8 cellular contexts compared by ENCODE assay signal in genomic region chr19:54448037-54448773, GRCh38. TPM values are rescaled to one million over a fixed set of nuclear protein-coding genes. Genes with fewer than 3 reads are reported as not detected.
DNase-seq lines count a peak whose midpoint lies in the region; ATAC-seq and TF ChIP-seq lines count a peak whose summit lies in the region.

No MANE protein-coding gene starts in this region.

- H3K4me3 ChIP-seq in CD8-positive, alpha-beta memory T cell (ENCODE audit: low read length) = peak overlapping the region; percentile 94
- H3K4me3 ChIP-seq in HAP-1 (peak overlapping the region; percentile 94), osteoblast (ENCODE audit: insufficient read depth, low read length) (peak overlapping the region; percentile 95)

- H3K4me1 ChIP-seq in CD8-positive, alpha-beta memory T cell (ENCODE audit: insufficient read depth, low read length) = peaks cover 37% of the 10 kb centered on the region
- H3K4me1 ChIP-seq in HAP-1 (peaks cover 10% of the 10 kb centered on the region), osteoblast (ENCODE audit: insufficient read depth, low read length) (peaks cover 28% of the 10 kb centered on the region)

- H3K4me3 Mint-ChIP-seq in CD8-positive, alpha-beta memory T cell = peak overlapping the region; percentile 93 to 99 (median 97)
- peak overlapping the region; percentile 100 for H3K4me3 Mint-ChIP-seq in activated naive CD8-positive, alpha-beta T cell treated with anti-CD3 and anti-CD28 coated beads for 36 hours

- H3K9me3 Mint-ChIP-seq in CD8-positive, alpha-beta memory T cell = peaks cover 0 to 3% (median 0%) of the 10 kb centered on the region in 5 donors
- no peaks in the 10 kb centered on the region for H3K9me3 Mint-ChIP-seq in activated naive CD8-positive, alpha-beta T cell treated with anti-CD3 and anti-CD28 coated beads for 36 hours

- peaks cover 43 to 66% (median 54%) of the 10 kb centered on the region in 3 donors for H3K4me1 Mint-ChIP-seq in CD8-positive, alpha-beta memory T cell
- peaks cover 35% of the 10 kb centered on the region for H3K4me1 Mint-ChIP-seq in activated naive CD8-positive, alpha-beta T cell treated with anti-CD3 and anti-CD28 coated beads for 36 hours

- intact Hi-C loops in Right ventricle myocardium superior (cut with DNase I) = no loop called here

- H3K27me3 Mint-ChIP-seq in CD8-positive, alpha-beta memory T cell = peaks cover 0 to 11% of the 10 kb centered on the region in 2 donors
- no peaks in the 10 kb centered on the region for H3K27me3 Mint-ChIP-seq in activated naive CD8-positive, alpha-beta T cell treated with anti-CD3 and anti-CD28 coated beads for 36 hours

- no peaks in the 10 kb centered on the region for H3K27me3 ChIP-seq in CD8-positive, alpha-beta memory T cell (ENCODE audit: insufficient read depth, low read length, poor library complexity, severe bottlenecking)
- H3K27me3 ChIP-seq in HAP-1 (ENCODE audit: low read depth) (no peaks in the 10 kb centered on the region), osteoblast (ENCODE audit: insufficient read depth, low read length) (no peaks in the 10 kb centered on the region)

- DNase-seq in CD8-positive, alpha-beta memory T cell = peak in 1 of 5 donors; percentile 32
- DNase-seq in HAP-1 (ENCODE audit: low spot score in 2 of 2) (peak; percentile 22 to 69), OCI-M1 (lab: John Stamatoyannopoulos, UW) (peak; percentile 75), Right ventricle myocardium superior (peak; percentile 72), osteoblast (ENCODE audit: insufficient read length, low spot score, missing footprints) (peak; percentile 95)
- peak; percentile 44 for DNase-seq in activated naive CD8-positive, alpha-beta T cell treated with anti-CD3 and anti-CD28 coated beads for 36 hours
- DNase-seq in effector CD8-positive, alpha-beta T cell (lab: John Stamatoyannopoulos, UW) = no peak

- TF ChIP-seq CTCF in osteoblast (IDR thresholded peaks at IDR 0.05; ENCODE audit: extremely low read depth, low read depth, low read length) = no peak

- H4K20me1 ChIP-seq in osteoblast (ENCODE audit: insufficient read depth, low read length) = peaks cover 38% of the 10 kb centered on the region

- peak overlapping the region; percentile 98 to 100 (median 100) for H3K27ac Mint-ChIP-seq in CD8-positive, alpha-beta memory T cell
- peak overlapping the region; percentile 97 for H3K27ac Mint-ChIP-seq in activated naive CD8-positive, alpha-beta T cell treated with anti-CD3 and anti-CD28 coated beads for 36 hours

- in situ Hi-C loops in HAP-1 (cut with MboI; ENCODE audit: low sequenced_read_pairs) = no loop called here

- H3K36me3 Mint-ChIP-seq in CD8-positive, alpha-beta memory T cell = peaks cover 3 to 65% (median 5%) of the 10 kb centered on the region in 3 donors
- H3K36me3 Mint-ChIP-seq in activated naive CD8-positive, alpha-beta T cell treated with anti-CD3 and anti-CD28 coated beads for 36 hours = peaks cover 29% of the 10 kb centered on the region

- peaks cover 63% of the 10 kb centered on the region for H3K79me2 ChIP-seq in osteoblast (ENCODE audit: insufficient read depth, low read length)

- peak; percentile 30 for ATAC-seq in Right ventricle myocardium superior (ENCODE audit: poor library complexity)
- ATAC-seq in HG03521 (IDR thresholded peaks at IDR 0.05; ENCODE audit: unreplicated experiment) = no peak

- peak overlapping the region; percentile 91 for H3K4me2 ChIP-seq in osteoblast (ENCODE audit: insufficient read depth, low read length)

- H2AFZ ChIP-seq in osteoblast (ENCODE audit: low read length) = peak overlapping the region; percentile 80

- peak overlapping the region; percentile 97 for H3K27ac ChIP-seq in CD8-positive, alpha-beta memory T cell (ENCODE audit: low read depth, low read length)
- H3K27ac ChIP-seq in osteoblast (ENCODE audit: low read depth, low read length) = peak overlapping the region; percentile 99

- no peaks in the 10 kb centered on the region for H3K9me3 ChIP-seq in CD8-positive, alpha-beta memory T cell (ENCODE audit: low read length)
- 0 out of 2 replicates have a peak, but pooled peaks cover 3% of the 10 kb centered on the region for H3K9me3 ChIP-seq in HAP-1
- no peaks in the 10 kb centered on the region for H3K9me3 ChIP-seq in osteoblast (ENCODE audit: low read depth, low read length)

- POLR2A ChIA-PET in CD8-positive, alpha-beta memory T cell (lab: Charles Lee) = interaction anchor here (0.7 to 2.0 kb wide), 14 partner anchors 9 to 1151 kb away, joined by 3 to 35 read pairs (median 3); partner anchors contain the start of genes CNOT3, FIZ1, ISOC2 and LENG9

- peaks cover 25% of the 10 kb centered on the region for H3K36me3 ChIP-seq in CD8-positive, alpha-beta memory T cell (ENCODE audit: insufficient read depth, low read length)
- H3K36me3 ChIP-seq in HAP-1 (replicated peaks) = peaks cover 36% of the 10 kb centered on the region
- peaks cover 23% of the 10 kb centered on the region for H3K36me3 ChIP-seq in osteoblast (ENCODE audit: insufficient read depth, low read length)

- CTCF ChIA-PET in CD8-positive, alpha-beta memory T cell (lab: Charles Lee) = interaction anchor here (0.7 to 2.2 kb wide), 8 partner anchors 8 to 72 kb away, joined by 3 to 9 read pairs (median 3); partner anchors contain the start of gene LENG9

RNA-seq across cellular contexts. Expression of gene LENG8, which starts 0.8 kb away (rescaled TPM):
- 100 to 1,000 TPM; 132 to 144 TPM for total RNA-seq in CD8-positive, alpha-beta memory T cell
- polyA plus RNA-seq in CD8-positive, alpha-beta memory T cell = 8.0 TPM
- 100 to 1,000 TPM; 101 to 108 TPM for total RNA-seq in activated naive CD8-positive, alpha-beta T cell treated with anti-CD3 and anti-CD28 coated beads for 36 hours
- 56.0 TPM for total RNA-seq in Right ventricle myocardium superior
- 40.7 and 42.3 TPM in 2 replicates for total RNA-seq in osteoblast

RNA-seq across cellular contexts. Expression of gene LENG9, which starts 15.4 kb away (rescaled TPM):
- total RNA-seq in CD8-positive, alpha-beta memory T cell = 1 to 10 TPM; 3.8 to 4.4 TPM
- 0.23 TPM for polyA plus RNA-seq in CD8-positive, alpha-beta memory T cell
- total RNA-seq in activated naive CD8-positive, alpha-beta T cell treated with anti-CD3 and anti-CD28 coated beads for 36 hours = 1 to 10 TPM; 4.3 to 4.9 TPM
- 1.1 TPM for total RNA-seq in Right ventricle myocardium superior
- total RNA-seq in osteoblast = 14.4 and 21.4 TPM in 2 replicates

RNA-seq across cellular contexts. Expression of gene CDC42EP5, which starts 24.9 kb away (rescaled TPM):
- 1 to 10 TPM in 1 of 2 experiments, under 1 TPM in 1; 0.44 to 1.1 TPM for total RNA-seq in CD8-positive, alpha-beta memory T cell
- not detected for polyA plus RNA-seq in CD8-positive, alpha-beta memory T cell
- under 1 TPM in 1 of 2 experiments, not detected in 1; 0.34 TPM for total RNA-seq in activated naive CD8-positive, alpha-beta T cell treated with anti-CD3 and anti-CD28 coated beads for 36 hours
- total RNA-seq in Right ventricle myocardium superior (11.6 TPM), osteoblast (18.8 and 20.3 TPM in 2 replicates)

RNA-seq across cellular contexts. Expression of gene TTYH1, which starts 32.9 kb away (rescaled TPM):
- under 1 TPM in 1 of 2 experiments, not detected in 1; 0.66 TPM for total RNA-seq in CD8-positive, alpha-beta memory T cell
- polyA plus RNA-seq in CD8-positive, alpha-beta memory T cell = not detected
- total RNA-seq in activated naive CD8-positive, alpha-beta T cell treated with anti-CD3 and anti-CD28 coated beads for 36 hours = 1 to 10 TPM in 1 of 2 experiments, under 1 TPM in 1; 0.98 to 1.8 TPM
- 1.5 TPM for total RNA-seq in Right ventricle myocardium superior
- not detected in 2 replicates for total RNA-seq in osteoblast

RNA-seq across cellular contexts. Expression of gene LAIR2, which starts 54.4 kb away (rescaled TPM):
- 1 to 10 TPM; 1.4 TPM for total RNA-seq in CD8-positive, alpha-beta memory T cell
- polyA plus RNA-seq in CD8-positive, alpha-beta memory T cell = 31.6 TPM
- total RNA-seq in activated naive CD8-positive, alpha-beta T cell treated with anti-CD3 and anti-CD28 coated beads for 36 hours = 1 to 10 TPM; 1.8 to 2.4 TPM
- not detected for total RNA-seq in Right ventricle myocardium superior
- not detected in 2 replicates for total RNA-seq in osteoblast
